ENCODE assay signal across 9 cellular contexts in the genomic region with DNA sequence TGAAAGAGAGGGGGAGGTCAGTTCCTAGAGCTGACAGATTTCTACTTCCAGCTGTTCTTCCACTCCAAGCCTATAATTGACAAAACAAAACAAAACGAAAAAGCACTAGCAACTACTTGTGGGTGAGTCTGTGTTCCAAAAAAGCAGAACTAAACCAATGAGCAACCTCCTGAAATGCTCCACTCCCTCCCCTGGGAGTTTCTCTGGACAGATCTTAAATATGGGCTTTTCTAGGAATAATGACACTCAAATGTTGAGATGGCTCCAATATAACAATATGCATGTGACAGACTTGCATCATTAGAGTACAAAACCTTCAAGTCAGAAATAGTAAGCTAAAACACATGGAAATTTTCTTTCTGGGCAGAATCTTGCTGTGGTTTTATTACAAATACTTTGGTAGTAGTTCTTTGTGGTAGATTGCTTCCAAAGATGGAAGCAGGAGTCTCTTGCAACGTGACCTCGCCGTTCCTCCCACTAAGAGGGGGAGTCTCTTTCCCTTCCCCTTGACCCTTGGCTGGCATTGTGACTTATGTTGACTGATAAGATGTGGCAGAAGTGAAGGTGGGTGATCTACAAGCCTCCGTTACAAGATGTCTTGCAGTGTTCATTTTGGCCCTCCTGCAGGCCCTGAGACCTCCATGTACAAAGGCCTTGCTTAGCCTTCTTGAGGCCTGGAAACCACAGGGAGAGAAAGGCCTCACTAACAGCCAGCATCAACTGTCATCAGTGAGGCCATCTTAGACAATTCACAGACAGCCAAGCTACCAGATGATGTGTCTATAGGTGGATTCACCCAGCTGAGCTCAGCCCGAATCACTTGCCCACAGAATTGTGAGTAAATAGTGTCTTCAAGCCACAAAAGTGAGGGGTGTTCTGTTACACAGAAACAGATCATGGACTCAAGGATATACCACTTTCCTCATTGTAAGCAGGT.
DNase-seq lines count a peak whose midpoint lies in the region; TF ChIP-seq lines count a peak whose summit lies in the region.
"Had no signal": no experiment of that assay in that cellular context is flagged by ENCODE, and none has a peak within 500 bp of the region (broad histone marks: within the 10 kb centered on the region; RNA-seq: fewer than 3 reads in every experiment).

No MANE protein-coding gene starts in this region.

- H3K9me3 ChIP-seq in osteoblast (ENCODE audit: low read depth, low read length): no peaks in the 10 kb centered on the region

- no peaks in the 10 kb centered on the region for H4K20me1 ChIP-seq in osteoblast (ENCODE audit: insufficient read depth, low read length)

- DNase-seq in CD1c-positive myeloid dendritic cell (ENCODE audit: extremely low spot score): peak; percentile 43
- DNase-seq in NCI-H128 (lab: John Stamatoyannopoulos, UW; ENCODE audit: unreplicated experiment): peak; percentile 13
- DNase-seq in cardiac fibroblast (ENCODE audit: low read depth in 2 of 2): peak; percentile 50 to 66
- DNase-seq in osteoblast (ENCODE audit: insufficient read length, low spot score, missing footprints): no peak
- no peak for DNase-seq in caudate nucleus (lab: John Stamatoyannopoulos, UW)
- no peak for DNase-seq in GM13977 (ENCODE audit: low spot score)
- DNase-seq in germinal center (ENCODE audit: low spot score): no peak
- DNase-seq in activated CD8-positive, alpha-beta memory T cell treated with anti-CD3 and anti-CD28 coated beads, Interleukin-2, amount 50 U/mL, for 4 hours: no peak
- DNase-seq: DMS53 had no signal

- in situ Hi-C loops in GM13977 (cut with MboI; ENCODE audit: low pct_unique_long_range_greater_than_20kb, low sequenced_read_pairs, unreplicated experiment): no loop called here

- no peaks in the 10 kb centered on the region for H3K27me3 ChIP-seq in osteoblast (ENCODE audit: insufficient read depth, low read length)

- no peaks in the 10 kb centered on the region for H3K79me2 ChIP-seq in osteoblast (ENCODE audit: insufficient read depth, low read length)

- no peaks in the 10 kb centered on the region for H3K36me3 ChIP-seq in osteoblast (ENCODE audit: insufficient read depth, low read length)

- peaks cover 30% of the 10 kb centered on the region for H3K4me1 ChIP-seq in osteoblast (ENCODE audit: insufficient read depth, low read length)

- no peak overlapping the region for H3K4me3 ChIP-seq in cardiac fibroblast (replicated peaks in 1 of 2; ENCODE audit: low read depth in 2 of 2, low read length in 2 of 2)
- no peak overlapping the region for H3K4me3 ChIP-seq in osteoblast (ENCODE audit: insufficient read depth, low read length)

- no peak overlapping the region for H3K27ac ChIP-seq in osteoblast (ENCODE audit: low read depth, low read length)
- H3K27ac ChIP-seq in caudate nucleus (ENCODE audit: low read depth, low read length): no peak overlapping the region

- peak overlapping the region; percentile 67 for H2AFZ ChIP-seq in osteoblast (ENCODE audit: low read length)

- H3K4me2 ChIP-seq in osteoblast (ENCODE audit: insufficient read depth, low read length): no peak overlapping the region

- TF ChIP-seq CTCF in cardiac fibroblast (IDR thresholded peaks at IDR 0.05; ENCODE audit: low read depth, low read length): no peak
- no peak for TF ChIP-seq CTCF in osteoblast (IDR thresholded peaks at IDR 0.05; ENCODE audit: extremely low read depth, low read depth, low read length)
- no peak for TF ChIP-seq CTCF in GM13977 (IDR thresholded peaks at IDR 0.05; ENCODE audit: extremely low read depth, insufficient read depth, missing control alignments)

Comparison
In these comparisons a context has a peak if more than half of its experiments do, and no peak if none do; other contexts are left out.
1. DNase-seq: peak in CD1c-positive myeloid dendritic cell (single experiment), NCI-H128 (single experiment) and cardiac fibroblast (2 of 2); none in osteoblast (single experiment), caudate nucleus (0 of 61), GM13977 (single experiment), germinal center (single experiment) and activated CD8-positive, alpha-beta memory T cell treated with anti-CD3 and anti-CD28 coated beads, Interleukin-2, amount 50 U/mL, for 4 hours (single experiment).